In genomic region chr7:155979994-155980393, GRCh38 we compare ENCODE assay signal across 20 cellular contexts.
"Had no signal": no experiment of that assay in that cellular context is flagged by ENCODE, and none has a peak within 500 bp of the region (broad histone marks: within the 10 kb centered on the region; RNA-seq: fewer than 3 reads in every experiment).

No MANE protein-coding gene starts in this region.

- H3K36me3 Mint-ChIP-seq: naive thymus-derived CD4-positive, alpha-beta T cell had no signal

- H3K9me3 ChIP-seq: esophagus muscularis mucosa, gastroesophageal sphincter, heart left ventricle had no signal

- H3K36me3 ChIP-seq: brain microvascular endothelial cell, esophagus muscularis mucosa, gastroesophageal sphincter, heart left ventricle had no signal

- H3K27ac ChIP-seq: brain microvascular endothelial cell, esophagus muscularis mucosa, gastroesophageal sphincter, heart left ventricle, parathyroid adenoma had no signal

- H3K4me3 Mint-ChIP-seq: activated naive CD4-positive, alpha-beta T cell treated with anti-CD3 and anti-CD28 coated beads for 36 hours; activated T-helper 17 cell treated with anti-CD3 and anti-CD28 coated beads, Interleukin-2, amount 50 U/mL, for 72 hours; central memory CD8-positive, alpha-beta T cell; naive thymus-derived CD4-positive, alpha-beta T cell had no signal

- H3K9me3 Mint-ChIP-seq: activated naive CD4-positive, alpha-beta T cell treated with anti-CD3 and anti-CD28 coated beads for 36 hours; activated T-helper 17 cell treated with anti-CD3 and anti-CD28 coated beads, Interleukin-2, amount 50 U/mL, for 72 hours; central memory CD8-positive, alpha-beta T cell had no signal

- H3K4me1 ChIP-seq: esophagus muscularis mucosa, gastroesophageal sphincter, heart left ventricle, parathyroid adenoma had no signal

- ATAC-seq: activated T-helper 17 cell treated with anti-CD3 and anti-CD28 coated beads, Interleukin-2, amount 50 U/mL, for 72 hours; gastroesophageal sphincter; heart left ventricle; left ventricle myocardium superior; naive thymus-derived CD4-positive, alpha-beta T cell; stimulated activated naive CD8-positive, alpha-beta T cell treated with anti-CD3 and anti-CD28 coated beads, Interleukin-15, Interleukin-2, amounts not matched to agents 100 U/mL and 50 U/mL, for 24 hours had no signal

- H3K4me1 Mint-ChIP-seq: activated T-helper 17 cell treated with anti-CD3 and anti-CD28 coated beads, Interleukin-2, amount 50 U/mL, for 72 hours; central memory CD8-positive, alpha-beta T cell had no signal

- DNase-seq: activated CD4-positive, alpha-beta T cell treated with anti-CD3 and anti-CD28 coated beads for 48 hours; activated CD4-positive, CD25-positive, alpha-beta regulatory T cell; activated naive CD4-positive, alpha-beta T cell treated with anti-CD3 and anti-CD28 coated beads for 36 hours; activated T-cell treated with anti-CD3 and anti-CD28 coated beads for 4 hours; brain microvascular endothelial cell; effector CD4-positive, alpha-beta T cell; heart left ventricle; kidney glomerular epithelial cell; left ventricle myocardium superior; naive thymus-derived CD4-positive, alpha-beta T cell; stimulated activated CD4-positive, alpha-beta T cell treated with anti-CD3 and anti-CD28 coated beads, Interleukin-12 subunit alpha, Interleukin-12 subunit beta, amount 100 ng/mL, for 4 hours; stimulated activated CD4-positive, alpha-beta T cell treated with anti-CD3 and anti-CD28 coated beads, Interleukin-1b, Interleukin-23, amount 100 ng/mL, for 48 hours; stimulated activated naive CD8-positive, alpha-beta T cell treated with anti-CD3 and anti-CD28 coated beads, Interleukin-15, Interleukin-2, amounts not matched to agents 100 U/mL and 50 U/mL, for 24 hours; T1000; trophoblast cell had no signal

- H3K27me3 Mint-ChIP-seq: central memory CD8-positive, alpha-beta T cell had no signal

- H3K4me3 ChIP-seq: esophagus muscularis mucosa, gastroesophageal sphincter, heart left ventricle had no signal

- H3K27ac Mint-ChIP-seq: activated naive CD4-positive, alpha-beta T cell treated with anti-CD3 and anti-CD28 coated beads for 36 hours; activated T-helper 17 cell treated with anti-CD3 and anti-CD28 coated beads, Interleukin-2, amount 50 U/mL, for 72 hours; naive thymus-derived CD4-positive, alpha-beta T cell had no signal
